Comparison of ENCODE assay signal across 11 cellular contexts in genomic region chr1:156246762-156247459, GRCh38. TPM values are rescaled to one million over a fixed set of nuclear protein-coding genes. Genes with fewer than 3 reads are reported as not detected.
DNase-seq lines count a peak whose midpoint lies in the region; ATAC-seq, FAIRE-seq and TF ChIP-seq lines count a peak whose summit lies in the region.
"Had no signal": no experiment of that assay in that cellular context is flagged by ENCODE, and none has a peak within 500 bp of the region (broad histone marks: within the 10 kb centered on the region; RNA-seq: fewer than 3 reads in every experiment).

No MANE protein-coding gene starts in this region.

- H3K4me3 ChIP-seq in IMR-90 (ENCODE audit: insufficient read depth, low read depth, low read length) = no peak overlapping the region
- no peak overlapping the region for H3K4me3 ChIP-seq in endothelial cell of umbilical vein (replicated peaks in 1 of 3; ENCODE audit: insufficient read depth in 1 of 3, low read depth in 1 of 3, low read length in 3 of 3)
- H3K4me3 ChIP-seq in foreskin fibroblast (ENCODE audit: low read depth in 1 of 2, low read length in 2 of 2) = no peak overlapping the region

- H3K79me1 ChIP-seq in IMR-90 (ENCODE audit: low read depth in 1 of 2, low read length in 2 of 2) = no peaks in the 10 kb centered on the region

- no peak overlapping the region for H2AFZ ChIP-seq in IMR-90 (replicated peaks; ENCODE audit: low read length, poor library complexity)
- H2AFZ ChIP-seq in endothelial cell of umbilical vein (ENCODE audit: low read depth, low read length) = no peak overlapping the region

- no peak overlapping the region for H2AK5ac ChIP-seq in IMR-90 (ENCODE audit: low read depth, low read length)

- DNase-seq in DMS 273 (lab: John Stamatoyannopoulos, UW; ENCODE audit: unreplicated experiment) (peak; percentile 73), DMS 273 treated with DMSO at 0.1 percent for 48 hours (lab: John Stamatoyannopoulos, UW) (no peak), IMR-90 (no peak), endothelial cell of umbilical vein (ENCODE audit: low read depth, low spot score) (no peak), posterior vena cava (ENCODE audit: low spot score) (peak; percentile 86), foreskin fibroblast (no peak), NCI-H1930 (lab: John Stamatoyannopoulos, UW) (no peak), cerebellar nuclear complex (lab: John Stamatoyannopoulos, UW) (no peak)
- DNase-seq: effector memory CD4-positive, alpha-beta T cell; NCI-H446 treated with DMSO at 0.1 percent for 48 hours had no signal

- POLR2A ChIA-PET in IMR-90 (lab: Charles Lee; ENCODE audit: unreplicated experiment) (interaction anchor here (0.6 kb wide), 2 partner anchors 13 to 36 kb away, joined by 4 to 15 read pairs; partner anchors contain the start of gene SMG5), endothelial cell of umbilical vein (lab: Charles Lee) (no interaction called here)

- intact Hi-C loops in IMR-90 (cut with micrococcal nuclease) (no loop called here), endothelial cell of umbilical vein (cut with micrococcal nuclease) (no loop called here), posterior vena cava (cut with DNase I) (no loop called here)

- BruUV-seq in IMR-90 (replicated peaks; lab: Mats Ljungman, UMichigan) = no TSS peak
- BruUV-seq in endothelial cell of umbilical vein (replicated peaks; lab: Mats Ljungman, UMichigan) = no TSS peak

- no peak overlapping the region for H3K18ac ChIP-seq in IMR-90 (ENCODE audit: low read depth, low read length)

- H2BK20ac ChIP-seq in IMR-90 (ENCODE audit: low read depth, low read length) = no peak overlapping the region

- H3K27ac ChIP-seq in IMR-90 (ENCODE audit: insufficient read depth, low read length) (no peak overlapping the region), endothelial cell of umbilical vein (ENCODE audit: insufficient read depth, low read depth, low read length) (no peak overlapping the region)

- peaks cover 12% of the 10 kb centered on the region; the same call in 1 of the 2 replicates for H3K27me3 ChIP-seq in IMR-90 (ENCODE audit: control insufficient read depth, insufficient read depth, low read length)
- peaks cover 0 to 4% of the 10 kb centered on the region in 2 experiments for H3K27me3 ChIP-seq in endothelial cell of umbilical vein (ENCODE audit: control insufficient read depth in 2 of 2, insufficient read depth in 2 of 2, low read length in 2 of 2)

- no peak for ATAC-seq in IMR-90 (ENCODE audit: low read depth)

- peak overlapping the region; percentile 37 for H2AK9ac ChIP-seq in IMR-90 (replicated peaks; ENCODE audit: low read depth, low read length, poor library complexity)

- no peak for FAIRE-seq in endothelial cell of umbilical vein (lab: Jason Lieb, UNC)
- FAIRE-seq: A204.1 had no signal

- 0 out of 2 replicates have a peak overlapping the region, but pooled peaks have one; percentile 10 for H3K23ac ChIP-seq in IMR-90 (ENCODE audit: low read depth, low read length)

- no peaks in the 10 kb centered on the region; the same call in none of the 2 replicates for H4K20me1 ChIP-seq in IMR-90 (ENCODE audit: insufficient read depth, low read length)
- H4K20me1 ChIP-seq in endothelial cell of umbilical vein (replicated peaks; ENCODE audit: control insufficient read depth, extremely low read depth, insufficient read depth, low read length) = no peaks in the 10 kb centered on the region

- no peak for TF ChIP-seq RAD21 in IMR-90 (IDR thresholded peaks at IDR 0.05; ENCODE audit: low read length)

- H4K91ac ChIP-seq in IMR-90 (ENCODE audit: insufficient read depth, low read depth, low read length) = no peak overlapping the region

- WGBS in IMR-90 (ENCODE audit: extremely low coverage in 2 of 2, insufficient read length in 1 of 2), 2 experiments = 86% methylated on average over 1 of the region's 16 CpGs; no CpG with 5 or more reads in 1 of the 2 experiments

- in situ Hi-C loops in IMR-90 (cut with MboI; ENCODE audit: low sequenced_read_pairs) = no loop called here

- no peak overlapping the region for H3K9ac ChIP-seq in IMR-90 (ENCODE audit: low read depth, low read length)
- no peak overlapping the region for H3K9ac ChIP-seq in endothelial cell of umbilical vein (replicated peaks; ENCODE audit: extremely low read depth, insufficient read depth, low read length)

- no peak overlapping the region for H4K5ac ChIP-seq in IMR-90 (ENCODE audit: low read depth, low read length)

- no peak overlapping the region for H2BK120ac ChIP-seq in IMR-90 (ENCODE audit: low read depth, low read length)

- no peaks in the 10 kb centered on the region for H3K79me2 ChIP-seq in endothelial cell of umbilical vein (ENCODE audit: control insufficient read depth, insufficient read depth, low read length)

- H3K4me1 ChIP-seq in IMR-90 (ENCODE audit: control insufficient read depth, insufficient read depth, low read length) (peaks cover 2% of the 10 kb centered on the region; the same call in 1 of the 2 replicates), endothelial cell of umbilical vein (ENCODE audit: control insufficient read depth, extremely low read depth, insufficient read depth, low read length) (peaks cover 11% of the 10 kb centered on the region)

- H3K36me3 ChIP-seq in IMR-90 (ENCODE audit: control insufficient read depth, insufficient read depth, low read length) (peaks cover 32% of the 10 kb centered on the region), endothelial cell of umbilical vein (ENCODE audit: control insufficient read depth in 2 of 2, extremely low read depth in 1 of 2, insufficient read depth in 2 of 2, low read length in 2 of 2) (peaks cover 4 to 28% of the 10 kb centered on the region in 2 experiments)

- no peaks in the 10 kb centered on the region for H3K9me3 ChIP-seq in IMR-90 (ENCODE audit: control insufficient read depth, insufficient read depth, low read length)
- H3K9me3 ChIP-seq in endothelial cell of umbilical vein (replicated peaks; ENCODE audit: control insufficient read depth, insufficient read depth, low read length) = no peaks in the 10 kb centered on the region

- no peaks in the 10 kb centered on the region for H3K9me1 ChIP-seq in IMR-90 (ENCODE audit: insufficient read depth, low read length)
- H3K9me1 ChIP-seq in endothelial cell of umbilical vein (replicated peaks; ENCODE audit: control insufficient read depth, extremely low read depth, insufficient read depth, low read length) = no peaks in the 10 kb centered on the region

- no peak overlapping the region for H2BK5ac ChIP-seq in IMR-90 (ENCODE audit: low read depth, low read length, poor library complexity, severe bottlenecking)

- H3K4me2 ChIP-seq in IMR-90 (ENCODE audit: low read depth, low read length) (no peak overlapping the region), endothelial cell of umbilical vein (ENCODE audit: insufficient read depth, low read length) (no peak overlapping the region)

- H3K4ac ChIP-seq in IMR-90 (ENCODE audit: low read depth, low read length) = no peak overlapping the region

- dilution Hi-C loops in IMR-90 (cut with HindIII; ENCODE audit: low sequenced_read_pairs, unreplicated experiment) (no loop called here), endothelial cell of umbilical vein (cut with MboI; ENCODE audit: extremely low pct_ligation_motif_present, low sequenced_read_pairs) (no loop called here)

- H3K14ac ChIP-seq in IMR-90 (replicated peaks; ENCODE audit: low read depth, low read length) = no peak overlapping the region

- TF ChIP-seq POLR2A in IMR-90 (IDR thresholded peaks at IDR 0.05; ENCODE audit: low read depth, low read length) (no peak), endothelial cell of umbilical vein (IDR thresholded peaks at IDR 0.05; ENCODE audit: low read depth, low read length) (peak; percentile 54)

- no peak overlapping the region for H4K8ac ChIP-seq in IMR-90 (ENCODE audit: low read depth in 2 of 2, low read length in 2 of 2)

- no peak overlapping the region for H2BK15ac ChIP-seq in IMR-90 (ENCODE audit: low read depth, low read length)

- no peak for TF ChIP-seq CTCF in IMR-90 (conservative IDR thresholded peaks at IDR 0.05; ENCODE audit: low read depth, low read length)
- TF ChIP-seq CTCF in endothelial cell of umbilical vein (IDR thresholded peaks at IDR 0.05; ENCODE audit: extremely low read depth in 1 of 2, insufficient read depth in 1 of 2, low read depth in 1 of 2, low read length in 2 of 2) = no peak
- no peak for TF ChIP-seq CTCF in foreskin fibroblast (IDR thresholded peaks at IDR 0.05; ENCODE audit: low read depth, low read length)

- CTCF ChIA-PET in IMR-90 (lab: Yijun Ruan, JAX) = no interaction called here
- CTCF ChIA-PET in endothelial cell of umbilical vein (lab: Charles Lee) = interaction anchor here (1.6 to 3.8 kb wide), 3 partner anchors 14 to 101 kb away, joined by 3 to 17 read pairs (median 7); no protein-coding TSS in a partner anchor

- H3K56ac ChIP-seq in IMR-90 (ENCODE audit: extremely low read depth, insufficient read depth, low read length) = no peak overlapping the region

RNA-seq across cellular contexts. Expression of gene PAQR6, which starts 0.9 kb away (rescaled TPM):
- total RNA-seq in IMR-90 (2012; rRNA removed) (under 0.01 TPM in 1 of 2 replicates, not detected in the other), endothelial cell of umbilical vein (1.6 and 2.2 TPM in 2 replicates), posterior vena cava (1 to 10 TPM in 1 of 2 donors, under 1 TPM in 1; 0.43 to 1.9 TPM)
- polyA plus RNA-seq in IMR-90 (2012; rRNA removed) (0.57 and 0.67 TPM in 2 replicates), endothelial cell of umbilical vein (1.3 and 1.6 TPM in 2 replicates)
- polyA plus RNA-seq in IMR-90 (2012; cell fraction: cytosol; rRNA removed) = 0.19 and 0.32 TPM in 2 replicates
- 6.4 and 13.6 TPM in 2 replicates for polyA plus RNA-seq in IMR-90 (2012; cell fraction: nucleus; rRNA removed; ENCODE audit: low replicate concordance)
- 0.05 and 0.17 TPM in 2 replicates for polyA plus RNA-seq in endothelial cell of umbilical vein (2011; cell fraction: cytosol; rRNA removed)
- polyA plus RNA-seq in endothelial cell of umbilical vein (2011; cell fraction: nucleus; rRNA removed) = 4.4 and 5.6 TPM in 2 replicates
- polyA plus RNA-seq in endothelial cell of umbilical vein (2012) = 0.94 and 1.4 TPM in 2 replicates
- polyA minus RNA-seq in endothelial cell of umbilical vein = 0.68 TPM in 1 of 2 replicates, not detected in the other
- polyA minus RNA-seq in endothelial cell of umbilical vein (2011; cell fraction: cytosol; rRNA and poly(A)+ RNA removed) = 0.72 TPM
- polyA minus RNA-seq in endothelial cell of umbilical vein (2011; cell fraction: nucleus; rRNA and poly(A)+ RNA removed) = 1.1 and 1.5 TPM in 2 replicates

RNA-seq across cellular contexts. Expression of gene BGLAP, which starts 4.9 kb away (rescaled TPM):
- not detected in 2 replicates for total RNA-seq in IMR-90 (2012; rRNA removed)
- 0.32 and 0.67 TPM in 2 replicates for polyA plus RNA-seq in IMR-90 (2012; rRNA removed)
- polyA plus RNA-seq in IMR-90 (2012; cell fraction: cytosol; rRNA removed) = 0.16 TPM in 1 of 2 replicates, not detected in the other
- polyA plus RNA-seq in IMR-90 (2012; cell fraction: nucleus; rRNA removed; ENCODE audit: low replicate concordance) = 4.8 and 6.7 TPM in 2 replicates
- 1.0 and 2.4 TPM in 2 replicates for total RNA-seq in endothelial cell of umbilical vein
- polyA plus RNA-seq in endothelial cell of umbilical vein = 0.65 and 1.2 TPM in 2 replicates
- 0.14 and 0.35 TPM in 2 replicates for polyA plus RNA-seq in endothelial cell of umbilical vein (2011; cell fraction: cytosol; rRNA removed)
- polyA plus RNA-seq in endothelial cell of umbilical vein (2011; cell fraction: nucleus; rRNA removed) = 3.2 and 3.3 TPM in 2 replicates
- 0.31 and 0.37 TPM in 2 replicates for polyA plus RNA-seq in endothelial cell of umbilical vein (2012)
- 0.95 TPM in 1 of 2 replicates, not detected in the other for polyA minus RNA-seq in endothelial cell of umbilical vein
- polyA minus RNA-seq in endothelial cell of umbilical vein (2011; cell fraction: cytosol; rRNA and poly(A)+ RNA removed) = not detected
- 1.6 and 4.2 TPM in 2 replicates for polyA minus RNA-seq in endothelial cell of umbilical vein (2011; cell fraction: nucleus; rRNA and poly(A)+ RNA removed)
- total RNA-seq in posterior vena cava = under 1 TPM in 1 of 2 donors, not detected in 1; 0.71 TPM

RNA-seq across cellular contexts. Expression of gene PMF1, which starts 34.1 kb away (rescaled TPM):
- 54.8 and 62.5 TPM in 2 replicates for total RNA-seq in IMR-90 (2012; rRNA removed)
- polyA plus RNA-seq in IMR-90 (2012; rRNA removed) = 73.4 and 74.9 TPM in 2 replicates
- 69.8 and 110 TPM in 2 replicates for polyA plus RNA-seq in IMR-90 (2012; cell fraction: cytosol; rRNA removed)
- polyA plus RNA-seq in IMR-90 (2012; cell fraction: nucleus; rRNA removed; ENCODE audit: low replicate concordance) = 56.5 and 61.0 TPM in 2 replicates
- 58.4 and 61.6 TPM in 2 replicates for total RNA-seq in endothelial cell of umbilical vein
- polyA plus RNA-seq in endothelial cell of umbilical vein = 134 and 147 TPM in 2 replicates
- 97.0 and 102 TPM in 2 replicates for polyA plus RNA-seq in endothelial cell of umbilical vein (2011; cell fraction: cytosol; rRNA removed)
- 64.6 and 66.0 TPM in 2 replicates for polyA plus RNA-seq in endothelial cell of umbilical vein (2011; cell fraction: nucleus; rRNA removed)
- polyA plus RNA-seq in endothelial cell of umbilical vein (2012) = 35.0 and 37.3 TPM in 2 replicates
- polyA minus RNA-seq in endothelial cell of umbilical vein = 36.0 and 43.0 TPM in 2 replicates
- 28.6 TPM for polyA minus RNA-seq in endothelial cell of umbilical vein (2011; cell fraction: cytosol; rRNA and poly(A)+ RNA removed)
- polyA minus RNA-seq in endothelial cell of umbilical vein (2011; cell fraction: nucleus; rRNA and poly(A)+ RNA removed) = 14.3 and 15.8 TPM in 2 replicates
- 10 to 100 TPM; 31.8 to 34.6 TPM for total RNA-seq in posterior vena cava

RNA-seq across cellular contexts. Expression of gene SMG5, which starts 35.7 kb away (rescaled TPM):
- 33.9 and 37.3 TPM in 2 replicates for total RNA-seq in IMR-90 (2012; rRNA removed)
- polyA plus RNA-seq in IMR-90 (2012; rRNA removed) = 33.3 and 34.7 TPM in 2 replicates
- 22.0 and 23.5 TPM in 2 replicates for polyA plus RNA-seq in IMR-90 (2012; cell fraction: cytosol; rRNA removed)
- 75.0 and 118 TPM in 2 replicates for polyA plus RNA-seq in IMR-90 (2012; cell fraction: nucleus; rRNA removed; ENCODE audit: low replicate concordance)
- total RNA-seq in endothelial cell of umbilical vein = 79.0 and 82.6 TPM in 2 replicates
- polyA plus RNA-seq in endothelial cell of umbilical vein = 32.6 and 37.4 TPM in 2 replicates
- 33.0 and 33.5 TPM in 2 replicates for polyA plus RNA-seq in endothelial cell of umbilical vein (2011; cell fraction: cytosol; rRNA removed)
- 122 and 137 TPM in 2 replicates for polyA plus RNA-seq in endothelial cell of umbilical vein (2011; cell fraction: nucleus; rRNA removed)
- 44.6 and 45.9 TPM in 2 replicates for polyA plus RNA-seq in endothelial cell of umbilical vein (2012)
- 48.6 and 49.1 TPM in 2 replicates for polyA minus RNA-seq in endothelial cell of umbilical vein
- 22.1 TPM for polyA minus RNA-seq in endothelial cell of umbilical vein (2011; cell fraction: cytosol; rRNA and poly(A)+ RNA removed)
- polyA minus RNA-seq in endothelial cell of umbilical vein (2011; cell fraction: nucleus; rRNA and poly(A)+ RNA removed) = 39.4 and 45.9 TPM in 2 replicates
- total RNA-seq in posterior vena cava = 10 to 100 TPM; 44.0 to 50.9 TPM

RNA-seq across cellular contexts. Expression of gene TMEM79, which starts 37.2 kb away (rescaled TPM):
- 0.28 and 0.54 TPM in 2 replicates for total RNA-seq in IMR-90 (2012; rRNA removed)
- 2.3 and 3.3 TPM in 2 replicates for polyA plus RNA-seq in IMR-90 (2012; rRNA removed)
- 2.8 and 4.2 TPM in 2 replicates for polyA plus RNA-seq in IMR-90 (2012; cell fraction: cytosol; rRNA removed)
- polyA plus RNA-seq in IMR-90 (2012; cell fraction: nucleus; rRNA removed; ENCODE audit: low replicate concordance) = 5.5 and 15.6 TPM in 2 replicates
- 3.0 TPM in 2 replicates for total RNA-seq in endothelial cell of umbilical vein
- 4.8 and 5.6 TPM in 2 replicates for polyA plus RNA-seq in endothelial cell of umbilical vein
- polyA plus RNA-seq in endothelial cell of umbilical vein (2011; cell fraction: cytosol; rRNA removed) = 2.4 and 2.9 TPM in 2 replicates
- polyA plus RNA-seq in endothelial cell of umbilical vein (2011; cell fraction: nucleus; rRNA removed) = 5.7 and 6.1 TPM in 2 replicates
- 1.9 and 2.0 TPM in 2 replicates for polyA plus RNA-seq in endothelial cell of umbilical vein (2012)
- polyA minus RNA-seq in endothelial cell of umbilical vein = 1.4 and 3.2 TPM in 2 replicates
- 4.0 TPM for polyA minus RNA-seq in endothelial cell of umbilical vein (2011; cell fraction: cytosol; rRNA and poly(A)+ RNA removed)
- polyA minus RNA-seq in endothelial cell of umbilical vein (2011; cell fraction: nucleus; rRNA and poly(A)+ RNA removed) = 1.4 and 3.4 TPM in 2 replicates
- 1 to 10 TPM; 1.6 to 2.7 TPM for total RNA-seq in posterior vena cava

Comparison
In these comparisons a context has a peak if more than half of its experiments do, and no peak if none do; other contexts are left out.
1. DNase-seq: peak in DMS 273 (single experiment) and posterior vena cava (single experiment); none in DMS 273 treated with DMSO at 0.1 percent for 48 hours (single experiment), IMR-90 (single experiment), endothelial cell of umbilical vein (single experiment), foreskin fibroblast (0 of 2), NCI-H1930 (0 of 2) and cerebellar nuclear complex (0 of 2).